ENCODE assay signal across 15 cellular contexts in genomic region chr9:133741716-133742115, GRCh38. TPM values are rescaled to one million over a fixed set of nuclear protein-coding genes. Genes with fewer than 3 reads are reported as not detected.
"Had no signal": no experiment of that assay in that cellular context is flagged by ENCODE, and none has a peak within 500 bp of the region (broad histone marks: within the 10 kb centered on the region; RNA-seq: fewer than 3 reads in every experiment).

No MANE protein-coding gene starts in this region.

- H3K4me1 ChIP-seq: foreskin keratinocyte, psoas muscle, uterus had no signal

- H3K4me3 ChIP-seq: psoas muscle, stomach, uterus had no signal

- H3K27ac ChIP-seq: foreskin keratinocyte, psoas muscle, stomach, uterus had no signal

- H3K27me3 ChIP-seq: stomach, uterus had no signal

- DNase-seq: erythroblast; foreskin keratinocyte; immature natural killer cell; left colon; midbrain; naive thymus-derived CD4-positive, alpha-beta T cell; nephron progenitor cell; psoas muscle; retina; small intestine; stimulated activated CD4-positive, alpha-beta T cell treated with anti-CD3 and anti-CD28 coated beads, Interleukin-12 subunit alpha, Interleukin-12 subunit beta, amount 100 ng/mL, for 4 hours; stimulated activated naive CD4-positive, alpha-beta T cell; stomach; trophoblast cell; uterus had no signal

- H3K9me3 ChIP-seq: psoas muscle, stomach, uterus had no signal

- H3K36me3 ChIP-seq: stomach, uterus had no signal

- ATAC-seq: foreskin keratinocyte; left colon; naive thymus-derived CD4-positive, alpha-beta T cell; psoas muscle had no signal

RNA-seq across cellular contexts. Expression of gene SARDH, which starts 3.6 kb away (rescaled TPM):
- total RNA-seq: foreskin keratinocyte had no signal
